Comparison of ENCODE assay signal across 11 cellular contexts in genomic region chrX:68684291-68684918, GRCh38. TPM values are rescaled to one million over a fixed set of nuclear protein-coding genes. Genes with fewer than 3 reads are reported as not detected.
A peak's percentile ranks its signal among the peaks of the same experiment; 100 is the strongest.
DNase-seq lines count a peak whose midpoint lies in the region; ATAC-seq, FAIRE-seq and TF ChIP-seq lines count a peak whose summit lies in the region.
"Had no signal": no experiment of that assay in that cellular context is flagged by ENCODE, and none has a peak within 500 bp of the region (broad histone marks: within the 10 kb centered on the region; RNA-seq: fewer than 3 reads in every experiment).

No MANE protein-coding gene starts in this region.

- in situ Hi-C loops in GM13977 (cut with MboI; ENCODE audit: low pct_unique_long_range_greater_than_20kb, low sequenced_read_pairs, unreplicated experiment), result no loop called here

- TF ChIP-seq POLR2A in gastroesophageal sphincter (IDR thresholded peaks at IDR 0.05), result no peak

- TF ChIP-seq EP300 in gastroesophageal sphincter (IDR thresholded peaks at IDR 0.05), result no peak

- no peaks in the 10 kb centered on the region for H3K27me3 ChIP-seq in gastroesophageal sphincter
- peaks cover 0 to 13% (median 0%) of the 10 kb centered on the region in 4 donors for H3K27me3 ChIP-seq in pancreas
- peaks cover 0 to 87% (median 31%) of the 10 kb centered on the region in 45 donors for H3K27me3 ChIP-seq in dorsolateral prefrontal cortex

- no peaks in the 10 kb centered on the region for H3K9me3 ChIP-seq in gastroesophageal sphincter
- no peaks in the 10 kb centered on the region for H3K9me3 ChIP-seq in pancreas

- intact Hi-C loops in pancreas (cut with DNase I), result no loop called here
- intact Hi-C loops in dorsolateral prefrontal cortex (cut with DNase I), result no loop called here

- DNase-seq in GF-D8 (lab: John Stamatoyannopoulos, UW), result peak; percentile 71
- DNase-seq in OCI-M1 (lab: John Stamatoyannopoulos, UW), result peak; percentile 74
- DNase-seq in pancreas, result peak in 1 of 6 donors; percentile 33
- DNase-seq in GM13977 (ENCODE audit: low spot score), result no peak
- no peak for DNase-seq in T-helper 1 cell
- DNase-seq in dorsolateral prefrontal cortex, result no peak
- DNase-seq: DMS 273 treated with DMSO at 0.1 percent for 48 hours, NCI-H510A had no signal

- no peaks in the 10 kb centered on the region for H3K36me3 ChIP-seq in gastroesophageal sphincter
- H3K36me3 ChIP-seq in pancreas, result no peaks in the 10 kb centered on the region

- no peak for FAIRE-seq in pancreas (lab: Jason Lieb, UNC)
- FAIRE-seq: colon had no signal

- WGBS in gastroesophageal sphincter (ENCODE audit: low coverage in 1 of 2), 2 donors, result 60% methylated on average over 1 of the region's 15 CpGs; no CpG with 5 or more reads in 1 of the 2 donors
- WGBS in pancreas, 2 donors, result 50 to 70% methylated on average over 15 of the region's 15 CpGs

- H3K4me1 ChIP-seq in gastroesophageal sphincter (peaks cover 0 to 7% (median 0%) of the 10 kb centered on the region in 3 donors), pancreas (no peaks in the 10 kb centered on the region)

- no peak for TF ChIP-seq CTCF in gastroesophageal sphincter (IDR thresholded peaks at IDR 0.05)
- TF ChIP-seq CTCF in pancreas (IDR thresholded peaks at IDR 0.05), result no peak
- no peak for TF ChIP-seq CTCF in GM13977 (IDR thresholded peaks at IDR 0.05; ENCODE audit: extremely low read depth, insufficient read depth, missing control alignments)
- no peak for TF ChIP-seq CTCF in dorsolateral prefrontal cortex (IDR thresholded peaks at IDR 0.05 in 54 of 56, conservative IDR thresholded peaks at IDR 0.05 in 2 of 56; ENCODE audit: low read depth in 1 of 56, partially characterized antibody in 56 of 56)

- ATAC-seq in gastroesophageal sphincter (peak; percentile 51), pancreas (peak in 3 of 4 donors; percentile 24 to 59 (median 31)), HG02884 (IDR thresholded peaks at IDR 0.05; ENCODE audit: unreplicated experiment) (no peak)

- H3K27ac ChIP-seq in gastroesophageal sphincter (peak overlapping the region in 2 of 4 donors; percentile 69 to 78), pancreas (no peak overlapping the region), dorsolateral prefrontal cortex (peak overlapping the region in 1 of 59 donors; percentile 34)

- H3K4me3 ChIP-seq in gastroesophageal sphincter (no peak overlapping the region), pancreas (no peak overlapping the region), dorsolateral prefrontal cortex (no peak overlapping the region)

RNA-seq across cellular contexts. Expression of gene STARD8, which starts 36.9 kb away (rescaled TPM):
- 10 to 100 TPM in 3 of 4 donors, 1 to 10 TPM in 1; 8.9 to 15.8 (median 10.8) TPM for total RNA-seq in gastroesophageal sphincter
- total RNA-seq in pancreas, result 1 to 10 TPM; 2.3 to 3.7 (median 2.7) TPM
- polyA plus RNA-seq in pancreas, result 1 to 10 TPM; 2.9 to 3.0 TPM
- 10 to 100 TPM in 25 of 120 experiments, 1 to 10 TPM in 95; 2.7 to 19.1 (median 7.5) TPM for total RNA-seq in dorsolateral prefrontal cortex

Comparison
In these comparisons a context has a peak if more than half of its experiments do, and no peak if none do; other contexts are left out.
1. DNase-seq: peak in GF-D8 (single experiment) and OCI-M1 (single experiment); none in GM13977 (single experiment), T-helper 1 cell (0 of 5) and dorsolateral prefrontal cortex (0 of 10).